In the genomic region with DNA sequence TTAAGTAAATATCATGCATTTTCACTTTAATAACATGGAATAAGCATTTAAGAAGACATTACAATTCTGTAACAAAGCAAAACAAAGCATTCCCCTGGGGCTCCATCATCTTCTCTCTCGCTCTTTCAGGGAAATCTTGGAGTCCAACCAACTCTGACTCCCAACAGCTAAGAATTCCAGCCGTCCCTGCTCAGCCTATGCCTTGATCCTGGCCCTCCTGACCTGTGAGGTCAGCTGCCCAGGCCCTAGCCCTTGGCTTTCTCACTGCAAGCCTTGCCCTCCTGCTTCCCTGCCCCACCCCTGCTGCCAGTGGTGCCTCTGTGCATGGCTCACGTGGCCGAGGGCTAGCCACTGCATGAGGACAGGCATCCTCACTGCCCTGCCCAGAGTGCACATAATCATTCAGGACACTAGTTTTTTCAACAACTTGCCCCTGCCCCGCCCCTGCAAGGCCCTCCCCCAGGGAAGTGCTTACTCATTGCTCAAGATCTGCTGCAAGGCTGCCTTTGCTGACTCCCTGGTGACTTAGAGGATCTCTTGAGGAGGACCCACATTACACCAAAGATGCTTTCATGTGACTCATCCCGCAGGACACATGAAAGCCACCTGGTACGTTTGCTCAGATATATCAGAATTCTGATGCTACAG, we compare ENCODE assay signal across 8 cellular contexts. TPM values are rescaled to one million over a fixed set of nuclear protein-coding genes. Genes with fewer than 3 reads are reported as not detected.
A peak's percentile ranks its signal among the peaks of the same experiment; 100 is the strongest.
DNase-seq lines count a peak whose midpoint lies in the region; ATAC-seq, FAIRE-seq and TF ChIP-seq lines count a peak whose summit lies in the region.

No MANE protein-coding gene starts in this region.

- H3K4me1 Mint-ChIP-seq in astrocyte (ENCODE audit: low read depth, unreplicated experiment), result peaks cover 20% of the 10 kb centered on the region

- TF ChIP-seq POLR2A in right lobe of liver (IDR thresholded peaks at IDR 0.05) (no peak), esophagus muscularis mucosa (IDR thresholded peaks at IDR 0.05; ENCODE audit: low read depth) (no peak)

- whole genome bisulfite sequencing in right lobe of liver (ENCODE audit: insufficient coverage, low coverage, low lambda C conversion rate, missing lambda C conversion rate), result 83% methylated on average over 6 of the region's 7 CpGs
- WGBS in esophagus muscularis mucosa, result 73% methylated on average over 7 of the region's 7 CpGs

- H3K27me3 Mint-ChIP-seq in astrocyte (ENCODE audit: low read depth, unreplicated experiment), result no peaks in the 10 kb centered on the region

- H3K9me3 Mint-ChIP-seq in astrocyte (ENCODE audit: unreplicated experiment), result no peaks in the 10 kb centered on the region

- peaks cover 35% of the 10 kb centered on the region for H3K36me3 Mint-ChIP-seq in astrocyte (ENCODE audit: low read depth, unreplicated experiment)

- peak in 3 of 4 donors; percentile 29 to 50 (median 35) for ATAC-seq in right lobe of liver

- H3K4me3 ChIP-seq in AG10803 (ENCODE audit: low read length), result no peak overlapping the region
- H3K4me3 ChIP-seq in astrocyte (ENCODE audit: insufficient read depth, low read depth, low read length), result no peak overlapping the region
- no peak overlapping the region for H3K4me3 ChIP-seq in right lobe of liver
- no peak overlapping the region for H3K4me3 ChIP-seq in esophagus muscularis mucosa

- intact Hi-C loops in right lobe of liver (cut with DNase I), result no loop called here
- intact Hi-C loops in esophagus muscularis mucosa (cut with DNase I), result no loop called here

- no peak for TF ChIP-seq EP300 in esophagus muscularis mucosa (IDR thresholded peaks at IDR 0.05)

- peak overlapping the region; percentile 96 for H3K27ac Mint-ChIP-seq in astrocyte (ENCODE audit: unreplicated experiment)

- DNase-seq in AG10803 (ENCODE audit: low read depth), result peak; percentile 93
- peak in 59 of 76 experiments; percentile 4 to 71 (median 34) for DNase-seq in HUDEP-2 (lab: John Stamatoyannopoulos, UW; ENCODE audit: unreplicated experiment in 76 of 76)
- peak; percentile 89 for DNase-seq in astrocyte (ENCODE audit: low read depth)
- DNase-seq in right lobe of liver, result no peak
- no peak for DNase-seq in GM19240 (ENCODE audit: insufficient read length, low spot score)
- no peak for DNase-seq in esophagus muscularis mucosa (ENCODE audit: extremely low spot score)
- DNase-seq in ureter (ENCODE audit: low spot score), result no peak
- DNase-seq in NCI-H526 (lab: John Stamatoyannopoulos, UW), result no peak

- TF ChIP-seq CTCF in AG10803 (conservative IDR thresholded peaks at IDR 0.05; ENCODE audit: low read length), result no peak
- no peak for TF ChIP-seq CTCF in astrocyte (IDR thresholded peaks at IDR 0.05; ENCODE audit: insufficient read depth, low read depth, low read length)
- no peak for TF ChIP-seq CTCF in right lobe of liver (IDR thresholded peaks at IDR 0.05)
- no peak for TF ChIP-seq CTCF in esophagus muscularis mucosa (IDR thresholded peaks at IDR 0.05)

- H3K27ac ChIP-seq in astrocyte (ENCODE audit: low read depth, low read length), result peak overlapping the region; percentile 51
- no peak overlapping the region for H3K27ac ChIP-seq in right lobe of liver
- no peak overlapping the region for H3K27ac ChIP-seq in esophagus muscularis mucosa (replicated peaks in 1 of 4)

- H3K4me1 ChIP-seq in astrocyte (ENCODE audit: insufficient read depth, low read length), result peaks cover 23% of the 10 kb centered on the region
- H3K4me1 ChIP-seq in right lobe of liver, result peaks cover 0 to 8% (median 0%) of the 10 kb centered on the region in 4 donors
- peaks cover 0 to 8% (median 6%) of the 10 kb centered on the region in 4 donors for H3K4me1 ChIP-seq in esophagus muscularis mucosa

- peak overlapping the region; percentile 20 for H3K4me3 Mint-ChIP-seq in astrocyte (ENCODE audit: unreplicated experiment)

- H4K20me1 ChIP-seq in astrocyte (ENCODE audit: insufficient read depth, low read length), result no peaks in the 10 kb centered on the region

- H3K36me3 ChIP-seq in astrocyte (ENCODE audit: insufficient read depth, low read length) (peaks cover 25% of the 10 kb centered on the region), right lobe of liver (peaks cover 0 to 100% (median 56%) of the 10 kb centered on the region in 4 donors), esophagus muscularis mucosa (peaks cover 54 to 99% (median 83%) of the 10 kb centered on the region in 4 donors)

- peak overlapping the region; percentile 54 for H3K4me2 ChIP-seq in astrocyte (ENCODE audit: low read length)

- H3K9me3 ChIP-seq in astrocyte (ENCODE audit: insufficient read depth, low read depth, low read length) (no peaks in the 10 kb centered on the region), right lobe of liver (peaks cover 0 to 5% (median 0%) of the 10 kb centered on the region in 4 donors), esophagus muscularis mucosa (no peaks in the 10 kb centered on the region)

- H3K9ac ChIP-seq in astrocyte (ENCODE audit: low read length), result no peak overlapping the region

- H2AFZ ChIP-seq in astrocyte (ENCODE audit: low read depth, low read length), result no peak overlapping the region

- FAIRE-seq in astrocyte (lab: Jason Lieb, UNC), result peak; percentile 70

- H3K27me3 ChIP-seq in astrocyte (ENCODE audit: insufficient read depth, low read length), result no peaks in the 10 kb centered on the region
- no peaks in the 10 kb centered on the region for H3K27me3 ChIP-seq in right lobe of liver
- no peaks in the 10 kb centered on the region for H3K27me3 ChIP-seq in esophagus muscularis mucosa

- no peaks in the 10 kb centered on the region for H3K79me2 ChIP-seq in astrocyte (ENCODE audit: insufficient read depth, low read length)

RNA-seq across cellular contexts. Expression of a gene that starts 37.6 kb away (rescaled TPM):
- total RNA-seq in astrocyte (11.9 and 14.8 TPM in 2 replicates), right lobe of liver (10 to 100 TPM; 16.2 to 29.1 (median 22.3) TPM), esophagus muscularis mucosa (10 to 100 TPM; 27.4 to 32.3 (median 30.2) TPM), ureter (38.9 TPM)

RNA-seq across cellular contexts. Expression of a gene that starts 50.1 kb away (rescaled TPM):
- total RNA-seq in astrocyte (11.1 and 13.6 TPM in 2 replicates), right lobe of liver (10 to 100 TPM in 4 of 6 experiments, 1 to 10 TPM in 2; 7.6 to 16.3 (median 13.3) TPM), esophagus muscularis mucosa (10 to 100 TPM; 13.6 to 18.7 (median 17.4) TPM), ureter (27.8 TPM)

Comparison
In these comparisons a context has a peak if more than half of its experiments do, and no peak if none do; other contexts are left out.
1. DNase-seq: peak in AG10803 (single experiment), HUDEP-2 (59 of 76) and astrocyte (single experiment); none in right lobe of liver (0 of 3), GM19240 (single experiment), esophagus muscularis mucosa (single experiment), ureter (single experiment) and NCI-H526 (0 of 2).